ENCODE assay signal across 8 cellular contexts in genomic region chr4:41281038-41281634, GRCh38. TPM values are rescaled to one million over a fixed set of nuclear protein-coding genes. Genes with fewer than 3 reads are reported as not detected.
DNase-seq lines count a peak whose midpoint lies in the region; ATAC-seq lines count a peak whose summit lies in the region.

No MANE protein-coding gene starts in this region.

- no peaks in the 10 kb centered on the region for H3K9me3 Mint-ChIP-seq in T-cell
- no peaks in the 10 kb centered on the region for H3K9me3 Mint-ChIP-seq in natural killer cell treated with Interleukin-12 subunit alpha and Interleukin-12 subunit beta and Interleukin-15 and Interleukin-18, amount 100 ng/mL, for 72 hours

- no peaks in the 10 kb centered on the region for H3K4me1 Mint-ChIP-seq in T-cell
- no peaks in the 10 kb centered on the region for H3K4me1 Mint-ChIP-seq in natural killer cell treated with Interleukin-12 subunit alpha and Interleukin-12 subunit beta and Interleukin-15 and Interleukin-18, amount 100 ng/mL, for 72 hours (ENCODE audit: low read depth in 2 of 2)

- peaks cover 13 to 16% of the 10 kb centered on the region in 2 donors for H3K27me3 Mint-ChIP-seq in T-cell
- H3K27me3 Mint-ChIP-seq in natural killer cell treated with Interleukin-12 subunit alpha and Interleukin-12 subunit beta and Interleukin-15 and Interleukin-18, amount 100 ng/mL, for 72 hours = peaks cover 5 to 6% of the 10 kb centered on the region in 2 donors

- no peak overlapping the region for H3K27ac Mint-ChIP-seq in T-cell
- H3K27ac Mint-ChIP-seq in natural killer cell treated with Interleukin-12 subunit alpha and Interleukin-12 subunit beta and Interleukin-15 and Interleukin-18, amount 100 ng/mL, for 72 hours = no peak overlapping the region

- ATAC-seq in GM19328 (IDR thresholded peaks at IDR 0.05; ENCODE audit: unreplicated experiment) (peak; percentile 97), HG03139 (IDR thresholded peaks at IDR 0.05; ENCODE audit: unreplicated experiment) (peak; percentile 93), T-cell (replicated peaks in 1 of 4) (peak in 3 of 4 experiments; percentile 52 to 67 (median 64))
- peak; percentile 68 to 83 for ATAC-seq in natural killer cell treated with Interleukin-12 subunit alpha and Interleukin-12 subunit beta and Interleukin-15 and Interleukin-18, amount 100 ng/mL, for 72 hours

- CTCF ChIA-PET in T-cell (lab: Charles Lee) = interaction anchor here (0.6 to 2.1 kb wide), 8 partner anchors 7 to 1478 kb away, joined by 3 to 12 read pairs (median 4); no protein-coding TSS in a partner anchor

- no peaks in the 10 kb centered on the region for H3K36me3 Mint-ChIP-seq in T-cell
- no peaks in the 10 kb centered on the region for H3K36me3 Mint-ChIP-seq in natural killer cell treated with Interleukin-12 subunit alpha and Interleukin-12 subunit beta and Interleukin-15 and Interleukin-18, amount 100 ng/mL, for 72 hours

- H3K4me3 Mint-ChIP-seq in T-cell = no peak overlapping the region
- no peak overlapping the region for H3K4me3 Mint-ChIP-seq in natural killer cell treated with Interleukin-12 subunit alpha and Interleukin-12 subunit beta and Interleukin-15 and Interleukin-18, amount 100 ng/mL, for 72 hours

- POLR2A ChIA-PET in T-cell (lab: Charles Lee) = no interaction called here

- peak; percentile 2 for DNase-seq in DMS79 (lab: John Stamatoyannopoulos, UW)
- DNase-seq in NCI-H2081 (lab: John Stamatoyannopoulos, UW) = peak; percentile 85 to 89
- DNase-seq in T-cell = peak in 7 of 34 experiments; percentile 3 to 24 (median 15)
- peak; percentile 67 for DNase-seq in fibroblast of gingiva (ENCODE audit: low read depth)
- DNase-seq in natural killer cell treated with Interleukin-12 subunit alpha and Interleukin-12 subunit beta and Interleukin-15 and Interleukin-18, amount 100 ng/mL, for 72 hours (ENCODE audit: low spot score) = no peak
- DNase-seq in GF-D8 (lab: John Stamatoyannopoulos, UW) = no peak

RNA-seq across cellular contexts. Expression of gene UCHL1, which starts 24.4 kb away (rescaled TPM):
- total RNA-seq in T-cell = 1 to 10 TPM in 3 of 5 donors, not detected in 2; 1.2 to 2.1 (median 1.6) TPM
- 1 to 10 TPM; 1.9 to 2.7 TPM for total RNA-seq in natural killer cell treated with Interleukin-12 subunit alpha and Interleukin-12 subunit beta and Interleukin-15 and Interleukin-18, amount 100 ng/mL, for 72 hours

Comparison
In these comparisons a context has a peak if more than half of its experiments do, and no peak if none do; other contexts are left out.
1. DNase-seq: peak in DMS79 (single experiment), NCI-H2081 (2 of 2) and fibroblast of gingiva (single experiment); none in natural killer cell treated with Interleukin-12 subunit alpha and Interleukin-12 subunit beta and Interleukin-15 and Interleukin-18, amount 100 ng/mL, for 72 hours (single experiment) and GF-D8 (single experiment).
2. Peak in every context shown above with its lines, with median percentiles within 50 percentile points of each other: ATAC-seq.